ENCODE assay signal across 22 cellular contexts in genomic region chr13:97234236-97234635, GRCh38. TPM values are rescaled to one million over a fixed set of nuclear protein-coding genes. Genes with fewer than 3 reads are reported as not detected.
DNase-seq lines count a peak whose midpoint lies in the region; ATAC-seq and TF ChIP-seq lines count a peak whose summit lies in the region.
"Had no signal": no experiment of that assay in that cellular context is flagged by ENCODE, and none has a peak within 500 bp of the region (broad histone marks: within the 10 kb centered on the region; RNA-seq: fewer than 3 reads in every experiment).

No MANE protein-coding gene starts in this region.

- H3K9me3 Mint-ChIP-seq in activated naive CD8-positive, alpha-beta T cell treated with anti-CD3 and anti-CD28 coated beads for 36 hours: no peaks in the 10 kb centered on the region
- H3K9me3 Mint-ChIP-seq: activated T-cell treated with anti-CD3 and anti-CD28 coated beads, Interleukin-2, amount 50 U/mL, for 24 hours; natural killer cell treated with Interleukin-12 subunit alpha and Interleukin-12 subunit beta and Interleukin-15 and Interleukin-18, amount 100 ng/mL, for 72 hours; T-cell had no signal

- no peak overlapping the region for H3K4me3 Mint-ChIP-seq in activated naive CD8-positive, alpha-beta T cell treated with anti-CD3 and anti-CD28 coated beads for 36 hours
- H3K4me3 Mint-ChIP-seq: activated T-cell treated with anti-CD3 and anti-CD28 coated beads, Interleukin-2, amount 50 U/mL, for 24 hours; natural killer cell treated with Interleukin-12 subunit alpha and Interleukin-12 subunit beta and Interleukin-15 and Interleukin-18, amount 100 ng/mL, for 72 hours; T-cell had no signal

- peaks cover 29% of the 10 kb centered on the region for H3K36me3 Mint-ChIP-seq in activated naive CD8-positive, alpha-beta T cell treated with anti-CD3 and anti-CD28 coated beads for 36 hours
- H3K36me3 Mint-ChIP-seq: natural killer cell treated with Interleukin-12 subunit alpha and Interleukin-12 subunit beta and Interleukin-15 and Interleukin-18, amount 100 ng/mL, for 72 hours had no signal

- intact Hi-C loops in dorsolateral prefrontal cortex (cut with DNase I) (no loop called here), lower lobe of right lung (cut with DNase I) (no loop called here), sigmoid colon (cut with DNase I) (no loop called here)

- DNase-seq in HT-29 (ENCODE audit: low spot score) (peak; percentile 64), dorsolateral prefrontal cortex (no peak), lower lobe of right lung (no peak), sigmoid colon (no peak), hypothalamus (lab: John Stamatoyannopoulos, UW) (no peak), BE2C (no peak)
- DNase-seq in activated naive CD8-positive, alpha-beta T cell treated with anti-CD3 and anti-CD28 coated beads for 36 hours: no peak
- DNase-seq: activated naive CD4-positive, alpha-beta T cell; activated T-cell treated with anti-CD3 and anti-CD28 coated beads, Interleukin-2, amount 50 U/mL, for 24 hours; Kasumi-1; mesenchymal stem cell; NCI-H187; NCI-H2227 treated with DMSO at 0.1 percent for 48 hours; NCI-H774; stimulated activated naive CD4-positive, alpha-beta T cell; T-cell; thyroid gland had no signal

- H3K36me3 ChIP-seq in lower lobe of right lung (no peaks in the 10 kb centered on the region), sigmoid colon (no peaks in the 10 kb centered on the region), BE2C (peaks cover 5% of the 10 kb centered on the region; the same call in 1 of the 2 replicates)
- H3K36me3 ChIP-seq: thyroid gland had no signal

- H3K27me3 Mint-ChIP-seq in activated naive CD8-positive, alpha-beta T cell treated with anti-CD3 and anti-CD28 coated beads for 36 hours: no peaks in the 10 kb centered on the region
- H3K27me3 Mint-ChIP-seq: activated T-cell treated with anti-CD3 and anti-CD28 coated beads, Interleukin-2, amount 50 U/mL, for 24 hours; natural killer cell treated with Interleukin-12 subunit alpha and Interleukin-12 subunit beta and Interleukin-15 and Interleukin-18, amount 100 ng/mL, for 72 hours; progenitor cell of endocrine pancreas; T-cell had no signal

- peak overlapping the region in 46 of 59 donors; percentile 13 to 99 (median 91) for H3K27ac ChIP-seq in dorsolateral prefrontal cortex
- peak overlapping the region; percentile 33 for H3K27ac ChIP-seq in lower lobe of right lung
- peak overlapping the region in 3 of 4 donors; percentile 75 to 85 (median 82) for H3K27ac ChIP-seq in sigmoid colon
- H3K27ac ChIP-seq: BLaER1, thyroid gland had no signal

- no peak for TF ChIP-seq POLR2A in sigmoid colon (IDR thresholded peaks at IDR 0.05)

- peaks cover 41% of the 10 kb centered on the region for H3K4me1 Mint-ChIP-seq in activated naive CD8-positive, alpha-beta T cell treated with anti-CD3 and anti-CD28 coated beads for 36 hours

- no peak for TF ChIP-seq EP300 in sigmoid colon (IDR thresholded peaks at IDR 0.05)

- H3K27me3 ChIP-seq in dorsolateral prefrontal cortex (no peaks in the 10 kb centered on the region), lower lobe of right lung (ENCODE audit: low read depth) (no peaks in the 10 kb centered on the region), sigmoid colon (no peaks in the 10 kb centered on the region), BE2C (no peaks in the 10 kb centered on the region)
- H3K27me3 ChIP-seq: BLaER1, thyroid gland had no signal

- WGBS in sigmoid colon, 2 donors: 27 to 77% methylated on average over 5 of the region's 5 CpGs

- peak overlapping the region in 13 of 59 donors; percentile 3 to 55 (median 47) for H3K4me3 ChIP-seq in dorsolateral prefrontal cortex
- H3K4me3 ChIP-seq in lower lobe of right lung: no peak overlapping the region
- no peak overlapping the region for H3K4me3 ChIP-seq in sigmoid colon
- no peak overlapping the region for H3K4me3 ChIP-seq in BE2C (ENCODE audit: low read depth, low read length)
- H3K4me3 ChIP-seq: BLaER1, skin epidermis, thyroid gland had no signal

- H3K27ac Mint-ChIP-seq in activated naive CD8-positive, alpha-beta T cell treated with anti-CD3 and anti-CD28 coated beads for 36 hours: no peak overlapping the region
- H3K27ac Mint-ChIP-seq: activated T-cell treated with anti-CD3 and anti-CD28 coated beads, Interleukin-2, amount 50 U/mL, for 24 hours; natural killer cell treated with Interleukin-12 subunit alpha and Interleukin-12 subunit beta and Interleukin-15 and Interleukin-18, amount 100 ng/mL, for 72 hours; T-cell had no signal

- TF ChIP-seq CTCF in dorsolateral prefrontal cortex (IDR thresholded peaks at IDR 0.05 in 54 of 56, conservative IDR thresholded peaks at IDR 0.05 in 2 of 56; ENCODE audit: low read depth in 1 of 56, partially characterized antibody in 56 of 56): no peak
- TF ChIP-seq CTCF in lower lobe of right lung (IDR thresholded peaks at IDR 0.05): no peak
- TF ChIP-seq CTCF in sigmoid colon (IDR thresholded peaks at IDR 0.05): no peak
- no peak for TF ChIP-seq CTCF in BE2C (IDR thresholded peaks at IDR 0.05; ENCODE audit: low read depth, low read length)

- H3K9me3 ChIP-seq in lower lobe of right lung: no peaks in the 10 kb centered on the region
- H3K9me3 ChIP-seq in sigmoid colon: no peaks in the 10 kb centered on the region
- H3K9me3 ChIP-seq in BE2C: no peaks in the 10 kb centered on the region
- H3K9me3 ChIP-seq: thyroid gland had no signal

- ATAC-seq in lower lobe of right lung (no peak), GM18502 (IDR thresholded peaks at IDR 0.05; ENCODE audit: poor library complexity, unreplicated experiment) (no peak)
- ATAC-seq: natural killer cell treated with Interleukin-12 subunit alpha and Interleukin-12 subunit beta and Interleukin-15 and Interleukin-18, amount 100 ng/mL, for 72 hours; T-cell had no signal

- H3K4me1 ChIP-seq in lower lobe of right lung (peaks cover 86% of the 10 kb centered on the region), sigmoid colon (peaks cover 0 to 95% (median 93%) of the 10 kb centered on the region in 4 donors), BE2C (peaks cover 24% of the 10 kb centered on the region)
- H3K4me1 ChIP-seq: BLaER1 had no signal

RNA-seq across cellular contexts. Expression of gene MBNL2, which starts 12.1 kb away (rescaled TPM):
- total RNA-seq in HT-29 (2014; rRNA removed; shearing (Covaris generic)): 34.2 and 35.7 TPM in 2 replicates
- 100 to 1,000 TPM in 119 of 120 experiments, 10 to 100 TPM in 1; 96.2 to 275 (median 181) TPM for total RNA-seq in dorsolateral prefrontal cortex
- total RNA-seq in lower lobe of right lung: 58.2 TPM
- total RNA-seq in sigmoid colon: 100 to 1,000 TPM in 1 of 4 donors, 10 to 100 TPM in 3; 84.7 to 110 (median 95.1) TPM
- 10 to 100 TPM; 11.8 to 16.2 (median 14.8) TPM for polyA plus RNA-seq in sigmoid colon
- total RNA-seq in activated naive CD8-positive, alpha-beta T cell treated with anti-CD3 and anti-CD28 coated beads for 36 hours: 10 to 100 TPM; 12.5 to 13.6 TPM
- 20.9 TPM for polyA plus RNA-seq in BE2C (2012; ENCODE audit: insufficient read depth, insufficient read length, low read depth)

Comparison
In these comparisons a context has a peak if more than half of its experiments do, and no peak if none do; other contexts are left out.
1. H3K27ac ChIP-seq: peak in every context shown above with its lines; median percentile 91 in dorsolateral prefrontal cortex; 82 in sigmoid colon; 33 in lower lobe of right lung.